13 cellular contexts compared by ENCODE assay signal in genomic region chr17:66578781-66579489, GRCh38.
DNase-seq lines count a peak whose midpoint lies in the region; ATAC-seq, FAIRE-seq and TF ChIP-seq lines count a peak whose summit lies in the region.
"Had no signal": no experiment of that assay in that cellular context is flagged by ENCODE, and none has a peak within 500 bp of the region (broad histone marks: within the 10 kb centered on the region; RNA-seq: fewer than 3 reads in every experiment).

No MANE protein-coding gene starts in this region.

- in situ Hi-C loops in HepG2 (cut with HindIII; ENCODE audit: extremely low pct_ligation_motif_present, low pct_unique_long_range_greater_than_20kb), result no loop called here

- FAIRE-seq in HepG2 (lab: Jason Lieb, UNC), result no peak
- FAIRE-seq in urothelium cell line (lab: Jason Lieb, UNC), result peak; percentile 70

- no peaks in the 10 kb centered on the region for H3K27me3 Mint-ChIP-seq in activated naive CD8-positive, alpha-beta T cell
- no peaks in the 10 kb centered on the region for H3K27me3 Mint-ChIP-seq in activated naive CD8-positive, alpha-beta T cell treated with anti-CD3 and anti-CD28 coated beads for 36 hours
- H3K27me3 Mint-ChIP-seq: activated B cell treated with CpG ODN at 0.5 μM for 24 hours; activated naive CD8-positive, alpha-beta T cell treated with anti-CD3 and anti-CD28 coated beads, Interleukin-2, amount 10 ng/mL, durations not matched to agents 7 days and 5 days had no signal

- TF ChIP-seq EP300 in HepG2 (IDR thresholded peaks at IDR 0.05; ENCODE audit: low read depth in 2 of 2, low read length in 2 of 2) (no peak), HepG2 (CRISPR knock-in tag; IDR thresholded peaks at IDR 0.05; ENCODE audit: borderline replicate concordance) (no peak)

- CTCF ChIA-PET in HepG2 (lab: Yijun Ruan, JAX; ENCODE audit: low intra/inter-chr PET ratio, low total read pairs), result no interaction called here

- POLR2A ChIA-PET in HepG2 (lab: Yijun Ruan, JAX), result no interaction called here

- H3K36me3 Mint-ChIP-seq in activated naive CD8-positive, alpha-beta T cell, result peaks cover 21% of the 10 kb centered on the region
- H3K36me3 Mint-ChIP-seq in activated naive CD8-positive, alpha-beta T cell treated with anti-CD3 and anti-CD28 coated beads for 36 hours, result peaks cover 55% of the 10 kb centered on the region

- TF ChIP-seq RAD21 in HepG2 (CRISPR knock-in tag; IDR thresholded peaks at IDR 0.05), result no peak

- H3K9me3 Mint-ChIP-seq in activated naive CD8-positive, alpha-beta T cell (ENCODE audit: low read depth), result no peaks in the 10 kb centered on the region
- peaks cover 4% of the 10 kb centered on the region for H3K9me3 Mint-ChIP-seq in activated naive CD8-positive, alpha-beta T cell treated with anti-CD3 and anti-CD28 coated beads for 36 hours

- H3K4me1 ChIP-seq in HepG2 (ENCODE audit: insufficient read depth, low read length), result peaks cover 39% of the 10 kb centered on the region

- BruUV-seq in HepG2 (replicated peaks; lab: Mats Ljungman, UMichigan), result no TSS peak

- no peak overlapping the region for H3K4me3 Mint-ChIP-seq in activated naive CD8-positive, alpha-beta T cell
- H3K4me3 Mint-ChIP-seq in activated naive CD8-positive, alpha-beta T cell treated with anti-CD3 and anti-CD28 coated beads for 36 hours, result no peak overlapping the region
- H3K4me3 Mint-ChIP-seq: activated B cell treated with CpG ODN at 0.5 μM for 24 hours; activated naive CD8-positive, alpha-beta T cell treated with anti-CD3 and anti-CD28 coated beads, Interleukin-2, amount 10 ng/mL, durations not matched to agents 7 days and 5 days had no signal

- H3K79me2 ChIP-seq in HepG2 (ENCODE audit: insufficient read depth, low read length), result no peaks in the 10 kb centered on the region

- H3K4me3 ChIP-seq in HepG2 (replicated peaks in 1 of 3; ENCODE audit: insufficient read depth in 1 of 3, low read depth in 2 of 3, low read length in 3 of 3), result no peak overlapping the region
- H3K4me3 ChIP-seq: Peyer's patch had no signal

- no peak for TF ChIP-seq POLR2A in HepG2 (IDR thresholded peaks at IDR 0.05; ENCODE audit: insufficient read depth in 1 of 2, low read depth in 2 of 2, low read length in 2 of 2)

- peak overlapping the region; percentile 71 for H3K27ac Mint-ChIP-seq in activated naive CD8-positive, alpha-beta T cell
- no peak overlapping the region for H3K27ac Mint-ChIP-seq in activated naive CD8-positive, alpha-beta T cell treated with anti-CD3 and anti-CD28 coated beads for 36 hours
- H3K27ac Mint-ChIP-seq: activated B cell treated with CpG ODN at 0.5 μM for 24 hours; activated naive CD8-positive, alpha-beta T cell treated with anti-CD3 and anti-CD28 coated beads, Interleukin-2, amount 10 ng/mL, durations not matched to agents 7 days and 5 days had no signal

- intact Hi-C loops in HepG2 (cut with micrococcal nuclease; ENCODE audit: unreplicated experiment), result no loop called here

- no peak overlapping the region for H3K4me2 ChIP-seq in HepG2 (ENCODE audit: low read depth, low read length)

- WGBS in HepG2 (ENCODE audit: low lambda C conversion rate), result 91% methylated on average over 22 of the region's 22 CpGs

- DNase-seq in activated naive CD8-positive, alpha-beta T cell treated with anti-CD3 and anti-CD28 coated beads for 36 hours, result no peak
- peak; percentile 27 for DNase-seq in SK-N-DZ (ENCODE audit: low spot score)
- no peak for DNase-seq in HepG2 (ENCODE audit: low spot score)
- no peak for DNase-seq in urothelium cell line (ENCODE audit: low spot score)
- no peak for DNase-seq in stimulated activated CD4-positive, alpha-beta T cell treated with anti-CD3 and anti-CD28 coated beads, Interleukin-12 subunit alpha, Interleukin-12 subunit beta, amount 100 ng/mL, for 4 hours
- no peak for DNase-seq in cerebellum (ENCODE audit: low spot score)
- no peak for DNase-seq in stimulated activated CD8-positive, alpha-beta memory T cell treated with anti-CD3 and anti-CD28 coated beads, Interleukin-4, amount 100 ng/mL, for 48 hours
- DNase-seq: activated B cell treated with CpG ODN at 0.5 μM for 24 hours; activated naive CD8-positive, alpha-beta T cell treated with anti-CD3 and anti-CD28 coated beads, Interleukin-2, amount 10 ng/mL, durations not matched to agents 7 days and 5 days; NCI-H187 treated with DMSO at 0.1 percent for 48 hours; Peyer's patch had no signal

- H3K36me3 ChIP-seq in HepG2 (replicated peaks in 1 of 2; ENCODE audit: control insufficient read depth in 1 of 2, insufficient read depth in 2 of 2, low read length in 2 of 2), result no peaks in the 10 kb centered on the region; a peak in 2 of 5 replicates
- H3K36me3 ChIP-seq: Peyer's patch had no signal

- no peak overlapping the region for H3K27ac ChIP-seq in HepG2 (ENCODE audit: extremely low read length, insufficient read depth, low read length)
- H3K27ac ChIP-seq: HL-60 had no signal

- no peaks in the 10 kb centered on the region for H3K27me3 ChIP-seq in HepG2 (ENCODE audit: control insufficient read depth in 1 of 2, insufficient read depth in 2 of 2, low read length in 2 of 2)
- H3K27me3 ChIP-seq: Peyer's patch had no signal

- ATAC-seq in HepG2, result peak; percentile 28; the same call in 2 of the 3 replicates

- no peak overlapping the region for H2AFZ ChIP-seq in HepG2 (ENCODE audit: low read length)

- peaks cover 34% of the 10 kb centered on the region for H3K4me1 Mint-ChIP-seq in activated naive CD8-positive, alpha-beta T cell (ENCODE audit: low read depth)
- H3K4me1 Mint-ChIP-seq in activated naive CD8-positive, alpha-beta T cell treated with anti-CD3 and anti-CD28 coated beads for 36 hours, result peaks cover 9% of the 10 kb centered on the region
- H3K4me1 Mint-ChIP-seq: activated B cell treated with CpG ODN at 0.5 μM for 24 hours had no signal

- no peak overlapping the region for H3K9ac ChIP-seq in HepG2 (ENCODE audit: insufficient read depth, low read depth, low read length)

- no peak for TF ChIP-seq CTCF in HepG2 (CRISPR knock-in tag; IDR thresholded peaks at IDR 0.05)

- no peaks in the 10 kb centered on the region for H3K9me3 ChIP-seq in HepG2 (ENCODE audit: low read length)
- H3K9me3 ChIP-seq: Peyer's patch had no signal

- no peaks in the 10 kb centered on the region for H4K20me1 ChIP-seq in HepG2 (ENCODE audit: insufficient read depth, low read length)

TF ChIP-seq in HepG2, 621 proteins besides CTCF, POLR2A, EP300 and RAD21 (continues in another document):
- TF ChIP-seq ZNF605 (CRISPR knock-in tag; IDR thresholded peaks at IDR 0.05), result 0 out of 2 replicates have a peak, but pooled peaks have one; percentile 29
- TF ChIP-seq NR2F6 (IDR thresholded peaks at IDR 0.05), result 0 out of 2 replicates have a peak, but pooled peaks have one; percentile 25
- TF ChIP-seq NR2F6 (CRISPR knock-in tag; IDR thresholded peaks at IDR 0.05), result peak; percentile 19; the same call in 1 of the 2 replicates
- 0 out of 2 replicates have a peak, but pooled peaks have one; percentile 30 for TF ChIP-seq RXRA (CRISPR knock-in tag; IDR thresholded peaks at IDR 0.05)
- peak; percentile 46; the same call in 1 of the 2 replicates for TF ChIP-seq CEBPB (IDR thresholded peaks at IDR 0.05; ENCODE audit: borderline replicate concordance, low read depth, low read length)
- no peak for TF ChIP-seq ZNF724P (CRISPR knock-in tag; IDR thresholded peaks at IDR 0.05; ENCODE audit: borderline replicate concordance)
- TF ChIP-seq HOMEZ (CRISPR knock-in tag; IDR thresholded peaks at IDR 0.05; ENCODE audit: low read depth), result 0 out of 2 replicates have a peak, but pooled peaks have one; percentile 30
- TF ChIP-seq CHCHD3 (CRISPR knock-in tag; IDR thresholded peaks at IDR 0.05), result no peak
- no peak for TF ChIP-seq ZNF143 (CRISPR knock-in tag; IDR thresholded peaks at IDR 0.05)
- TF ChIP-seq ATF4 (CRISPR knock-in tag; IDR thresholded peaks at IDR 0.05), result 0 out of 4 replicates have a peak, but pooled peaks of 1 of the 2 experiments have one; percentile 12
- TF ChIP-seq ZBTB38 (CRISPR knock-in tag; IDR thresholded peaks at IDR 0.05), result peak; percentile 59; the same call in 1 of the 2 replicates
- TF ChIP-seq SNAPC2 (CRISPR knock-in tag; IDR thresholded peaks at IDR 0.05), result no peak
- TF ChIP-seq ZMYM4 (CRISPR knock-in tag; IDR thresholded peaks at IDR 0.05), result 0 out of 2 replicates have a peak, but pooled peaks have one; percentile 32
